In the genomic region with DNA sequence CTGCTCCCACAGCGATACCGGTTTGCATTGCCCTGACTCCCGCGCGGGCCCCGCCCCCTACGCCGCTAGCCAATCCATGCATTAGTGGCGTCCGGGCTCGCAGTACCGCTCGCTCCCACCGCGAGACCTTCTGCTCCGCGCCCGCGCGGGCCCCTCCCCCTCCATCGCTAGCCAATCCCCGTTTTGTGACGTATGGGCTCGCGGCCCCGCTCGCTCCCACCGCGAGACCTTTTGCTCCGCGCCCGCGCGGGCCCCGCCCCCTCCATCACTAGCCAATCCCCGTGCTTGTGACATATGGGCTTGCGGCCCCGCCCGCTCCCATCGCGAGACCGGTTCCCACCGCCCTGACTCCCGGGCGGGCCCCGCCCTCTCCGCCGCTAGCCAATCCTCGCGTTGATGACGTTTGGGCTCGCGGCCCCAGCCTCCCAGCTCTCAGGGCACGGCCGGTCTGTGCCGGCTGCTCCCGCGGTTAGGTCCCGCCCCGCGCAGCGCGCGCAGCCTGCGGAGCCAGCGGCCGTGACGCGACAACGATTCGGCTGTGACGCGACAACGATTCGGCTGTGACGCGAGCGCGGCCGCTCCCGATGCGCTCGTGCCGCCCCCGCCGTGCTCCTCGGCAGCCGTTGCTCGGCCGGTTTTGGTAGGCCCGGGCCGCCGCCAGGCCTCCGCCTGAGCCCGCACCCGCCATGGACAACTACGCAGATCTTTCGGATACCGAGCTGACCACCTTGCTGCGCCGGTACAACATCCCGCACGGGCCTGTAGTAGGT, we compare ENCODE assay signal across 8 cellular contexts. TPM values are rescaled to one million over a fixed set of nuclear protein-coding genes. Genes with fewer than 3 reads are reported as not detected.
DNase-seq lines count a peak whose midpoint lies in the region; ATAC-seq and TF ChIP-seq lines count a peak whose summit lies in the region.

Gene EMD (plus strand): TSS at position 497 of the 770 bp plus-strand sequence. CDS start 190 bp downstream, at position 687.

- no peak for TF ChIP-seq CTCF in OCI-LY3 (IDR thresholded peaks at IDR 0.05; ENCODE audit: low read depth, low read length)
- TF ChIP-seq CTCF in endothelial cell (IDR thresholded peaks at IDR 0.05; ENCODE audit: unreplicated experiment), result no peak

- peak within 1 kb of the TSS; percentile 84 for H3K27ac ChIP-seq in OCI-LY3 (ENCODE audit: low read length)

- peak within 1 kb of the TSS; percentile 100 for H3K9ac ChIP-seq in OCI-LY3 (ENCODE audit: low read length)

- in situ Hi-C loops in Caki2 (cut with HindIII; ENCODE audit: low pct_unique_long_range_greater_than_20kb, low sequenced_read_pairs), result no loop called here

- DNase-seq in Caki2 (ENCODE audit: low read depth) (peak; percentile 98), HuH-7 (ENCODE audit: low spot score) (peak; percentile 91), activated T-cell treated with anti-CD3 and anti-CD28 coated beads for 1 hour (ENCODE audit: low read depth) (peak; percentile 89), endothelial cell (ENCODE audit: low spot score) (peak; percentile 90), middle frontal gyrus (ENCODE audit: extremely low spot score, low spot score) (peak; percentile 92)
- DNase-seq in stimulated activated CD8-positive, alpha-beta memory T cell treated with anti-CD3 and anti-CD28 coated beads, Interleukin-2, amount 100 ng/mL, for 48 hours (ENCODE audit: low read depth in 2 of 2), result peak; percentile 87 to 91

- H3K4me1 ChIP-seq in OCI-LY3 (ENCODE audit: low read length), result peaks cover 23% of the 10 kb centered on the region

- H3K9me3 Mint-ChIP-seq in endothelial cell (ENCODE audit: unreplicated experiment), result no peaks in the 10 kb centered on the region

- H3K9me3 ChIP-seq in OCI-LY3 (ENCODE audit: insufficient read depth, low read length), result no peaks in the 10 kb centered on the region

- ATAC-seq in GM21447 (IDR thresholded peaks at IDR 0.05; ENCODE audit: unreplicated experiment), result peak; percentile 77

- peak within 1 kb of the TSS; percentile 36 for H3K27ac Mint-ChIP-seq in endothelial cell (ENCODE audit: unreplicated experiment)

- H3K4me1 Mint-ChIP-seq in endothelial cell (ENCODE audit: unreplicated experiment), result peaks cover 8% of the 10 kb centered on the region

- no peak within 1 kb of the TSS for H2AFZ ChIP-seq in OCI-LY3 (ENCODE audit: low read depth, low read length)

- no peaks in the 10 kb centered on the region for H3K27me3 ChIP-seq in OCI-LY3 (ENCODE audit: low read depth, low read length)

- no peaks in the 10 kb centered on the region for H4K20me1 ChIP-seq in OCI-LY3 (ENCODE audit: insufficient read depth, low read length)

- H3K36me3 ChIP-seq in OCI-LY3 (replicated peaks; ENCODE audit: low read depth, low read length), result peaks cover 13% of the 10 kb centered on the region

- peak within 1 kb of the TSS; percentile 91 for H3K4me2 ChIP-seq in OCI-LY3 (ENCODE audit: low read length)

- H3K27me3 Mint-ChIP-seq in endothelial cell (ENCODE audit: unreplicated experiment), result peaks cover 2% of the 10 kb centered on the region

- H3K4me3 ChIP-seq in OCI-LY3 (ENCODE audit: low read length), result peak within 1 kb of the TSS; percentile 100

- H3K36me3 Mint-ChIP-seq in endothelial cell (ENCODE audit: low read depth, unreplicated experiment), result no peaks in the 10 kb centered on the region

- peaks cover 18% of the 10 kb centered on the region for H3K79me2 ChIP-seq in OCI-LY3 (ENCODE audit: low read length)

- H3K4me3 Mint-ChIP-seq in endothelial cell (ENCODE audit: unreplicated experiment), result peak within 1 kb of the TSS; percentile 91

RNA-seq across cellular contexts. Expression of gene EMD, which starts in this region (rescaled TPM):
- 32.0 and 48.7 TPM in 2 replicates for total RNA-seq in Caki2 (2014; rRNA removed; shearing (Covaris generic); ENCODE audit: low replicate concordance)
- 44.7 TPM for total RNA-seq in endothelial cell (ENCODE audit: unreplicated experiment)

Comparison
In these comparisons a context has a peak if more than half of its experiments do, and no peak if none do; other contexts are left out.
1. Peak in every context shown above with its lines: DNase-seq, ATAC-seq, H3K4me3 ChIP-seq and H3K27ac ChIP-seq.